ENCODE assay signal across 8 cellular contexts in genomic region chrX:131816551-131817136, GRCh38.
A peak's percentile ranks its signal among the peaks of the same experiment; 100 is the strongest.
DNase-seq lines count a peak whose midpoint lies in the region; ATAC-seq, FAIRE-seq and TF ChIP-seq lines count a peak whose summit lies in the region.

No MANE protein-coding gene starts in this region.

- no peak overlapping the region for H3K9ac ChIP-seq in SK-N-SH
- peak overlapping the region; percentile 57 for H3K9ac ChIP-seq in adipocyte (ENCODE audit: low read length)
- no peak overlapping the region for H3K9ac ChIP-seq in kidney (ENCODE audit: low read length in 2 of 2)

- H3F3A ChIP-seq in SK-N-SH (replicated peaks; ENCODE audit: insufficient read depth): no peaks in the 10 kb centered on the region

- TF ChIP-seq CTCF in SK-N-SH (IDR thresholded peaks at IDR 0.05): peak; percentile 59
- no peak for TF ChIP-seq CTCF in kidney (IDR thresholded peaks at IDR 0.05; ENCODE audit: borderline replicate concordance, extremely low read depth, insufficient read depth)
- TF ChIP-seq CTCF in testis (IDR thresholded peaks at IDR 0.05): no peak

- intact Hi-C loops in kidney (cut with DNase I) (no loop called here), testis (cut with DNase I; ENCODE audit: low total_unique reads) (no loop called here)

- 33% methylated on average over 9 of the region's 9 CpGs for WGBS in SK-N-SH (ENCODE audit: low lambda C conversion rate)
- 58 to 74% methylated on average over 8 to 9 of the region's 9 CpGs for WGBS in testis, 2 donors

- H2AFZ ChIP-seq in SK-N-SH (ENCODE audit: low read depth): peak overlapping the region; percentile 71

- peak overlapping the region; percentile 71; the same call in 1 of the 2 replicates for H3K4me2 ChIP-seq in SK-N-SH

- POLR2A ChIA-PET in SK-N-SH (lab: Yijun Ruan, JAX): no interaction called here

- ATAC-seq in HG02678 (IDR thresholded peaks at IDR 0.05; ENCODE audit: unreplicated experiment): peak; percentile 53

- H3K4me3 ChIP-seq in GM08714 (ENCODE audit: low read length) (peak overlapping the region; percentile 76; the same call in 1 of the 2 replicates), SK-N-SH (ENCODE audit: low read depth in 2 of 2, low read length in 1 of 2) (peak overlapping the region; percentile 38 to 43; a peak in 3 of 4 replicates), adipocyte (ENCODE audit: low read length) (peak overlapping the region; percentile 76), kidney (ENCODE audit: low read length in 2 of 2) (no peak overlapping the region), testis (no peak overlapping the region)

- peak; percentile 98 for FAIRE-seq in kidney (lab: Jason Lieb, UNC)

- DNase-seq in SK-N-SH: peak; percentile 51
- DNase-seq in adipocyte (ENCODE audit: low read depth): peak; percentile 80
- peak; percentile 55 for DNase-seq in kidney
- DNase-seq in stimulated activated CD8-positive, alpha-beta memory T cell treated with anti-CD3 and anti-CD28 coated beads, Interleukin-12 subunit alpha, Interleukin-12 subunit beta, amount 100 ng/mL, for 4 hours (ENCODE audit: low read depth): peak; percentile 49
- no peak for DNase-seq in testis
- no peak for DNase-seq in HUDEP-2 (lab: John Stamatoyannopoulos, UW; ENCODE audit: unreplicated experiment in 76 of 76)

- H3K36me3 ChIP-seq in SK-N-SH (replicated peaks in 1 of 2; ENCODE audit: control insufficient read depth in 1 of 2, insufficient read depth in 2 of 2, low read length in 1 of 2) (no peaks in the 10 kb centered on the region), adipocyte (ENCODE audit: control insufficient read depth, insufficient read depth, low read length, severe bottlenecking) (no peaks in the 10 kb centered on the region), kidney (ENCODE audit: control insufficient read depth in 1 of 2, insufficient read depth in 2 of 2, low read length in 2 of 2) (no peaks in the 10 kb centered on the region), testis (ENCODE audit: low read depth, missing control alignments) (no peaks in the 10 kb centered on the region)

- H3K9me3 ChIP-seq in SK-N-SH: no peaks in the 10 kb centered on the region
- H3K9me3 ChIP-seq in adipocyte (ENCODE audit: control insufficient read depth, low read length): no peaks in the 10 kb centered on the region
- no peaks in the 10 kb centered on the region for H3K9me3 ChIP-seq in kidney (ENCODE audit: control insufficient read depth in 1 of 2, low read length in 2 of 2)
- H3K9me3 ChIP-seq in testis: no peaks in the 10 kb centered on the region

- H4K20me1 ChIP-seq in SK-N-SH (ENCODE audit: insufficient read depth): no peaks in the 10 kb centered on the region

- no peaks in the 10 kb centered on the region; a peak in 1 of 4 replicates for H3K4me1 ChIP-seq in SK-N-SH (ENCODE audit: control insufficient read depth in 1 of 2, insufficient read depth in 2 of 2, low read depth in 1 of 2, low read length in 1 of 2)
- peaks cover 3% of the 10 kb centered on the region for H3K4me1 ChIP-seq in adipocyte (ENCODE audit: control insufficient read depth, insufficient read depth, low read length)
- H3K4me1 ChIP-seq in kidney (ENCODE audit: control insufficient read depth in 1 of 2, insufficient read depth in 1 of 2, low read depth in 1 of 2, low read length in 2 of 2): no peaks in the 10 kb centered on the region
- H3K4me1 ChIP-seq in testis: no peaks in the 10 kb centered on the region

- H3K27ac ChIP-seq in SK-N-SH (ENCODE audit: low read depth in 2 of 2, low read length in 1 of 2) (no peak overlapping the region; a peak in 1 of 4 replicates), kidney (ENCODE audit: low read depth in 2 of 2, low read length in 2 of 2) (no peak overlapping the region), testis (no peak overlapping the region)

- no peak for TF ChIP-seq EP300 in SK-N-SH (IDR thresholded peaks at IDR 0.05; ENCODE audit: borderline replicate concordance in 1 of 2, low read depth in 1 of 2, low read length in 1 of 2)

- TF ChIP-seq RAD21 in SK-N-SH (IDR thresholded peaks at IDR 0.05; ENCODE audit: low read length): peak; percentile 81

- CTCF ChIA-PET in SK-N-SH (lab: Yijun Ruan, JAX): interaction anchor here (0.6 to 1.9 kb wide), 6 partner anchors 13 to 69 kb away, joined by 3 to 5 read pairs (median 4); no protein-coding TSS in a partner anchor

- no peaks in the 10 kb centered on the region for H3K9me2 ChIP-seq in SK-N-SH

- no peak for TF ChIP-seq POLR2A in testis (IDR thresholded peaks at IDR 0.05)

- no peaks in the 10 kb centered on the region for H3K79me2 ChIP-seq in SK-N-SH (ENCODE audit: insufficient read depth)

- no peaks in the 10 kb centered on the region for H3K27me3 ChIP-seq in SK-N-SH (ENCODE audit: insufficient read depth)
- no peaks in the 10 kb centered on the region for H3K27me3 ChIP-seq in adipocyte (replicated peaks; ENCODE audit: control insufficient read depth, insufficient read depth, low read length)
- H3K27me3 ChIP-seq in testis: no peaks in the 10 kb centered on the region

TF ChIP-seq in SK-N-SH, 30 proteins besides CTCF, POLR2A, EP300 and RAD21:
- TF ChIP-seq SMC3 (IDR thresholded peaks at IDR 0.05; ENCODE audit: low read depth, low read length): peak; percentile 37; the same call in 1 of the 2 replicates
- no peak for TF ChIP-seq TEAD4 (IDR thresholded peaks at IDR 0.05; ENCODE audit: borderline replicate concordance, insufficient read depth)
- TF ChIP-seq ZBTB33 (IDR thresholded peaks at IDR 0.05; ENCODE audit: borderline replicate concordance, low read depth): 0 out of 2 replicates have a peak, but pooled peaks have one; percentile 42
- no peak for TF ChIP-seq YY1 (IDR thresholded peaks at IDR 0.05; ENCODE audit: low read depth)
- 0 out of 2 replicates have a peak, but pooled peaks have one; percentile 19 for TF ChIP-seq MXI1 (IDR thresholded peaks at IDR 0.05; ENCODE audit: low read depth, low read length)
- no peak for TF ChIP-seq NRF1 (IDR thresholded peaks at IDR 0.05; ENCODE audit: low read depth, low read length)
- TF ChIP-seq CHD2 (IDR thresholded peaks at IDR 0.05; ENCODE audit: low read length, partially characterized antibody): peak; percentile 11
- no peak for TF ChIP-seq EZH2phosphoT487 (IDR thresholded peaks at IDR 0.05; ENCODE audit: borderline replicate concordance, low read depth)

Comparison
In these comparisons a context has a peak if more than half of its experiments do, and no peak if none do; other contexts are left out.
1. H3K4me3 ChIP-seq: peak in GM08714 (single experiment), SK-N-SH (2 of 2) and adipocyte (single experiment); none in kidney (0 of 2) and testis (0 of 2).
2. DNase-seq: peak in SK-N-SH (single experiment), adipocyte (single experiment), kidney (single experiment) and stimulated activated CD8-positive, alpha-beta memory T cell treated with anti-CD3 and anti-CD28 coated beads, Interleukin-12 subunit alpha, Interleukin-12 subunit beta, amount 100 ng/mL, for 4 hours (single experiment); none in testis (single experiment) and HUDEP-2 (0 of 76).